8 cellular contexts compared by ENCODE assay signal in the genomic region with DNA sequence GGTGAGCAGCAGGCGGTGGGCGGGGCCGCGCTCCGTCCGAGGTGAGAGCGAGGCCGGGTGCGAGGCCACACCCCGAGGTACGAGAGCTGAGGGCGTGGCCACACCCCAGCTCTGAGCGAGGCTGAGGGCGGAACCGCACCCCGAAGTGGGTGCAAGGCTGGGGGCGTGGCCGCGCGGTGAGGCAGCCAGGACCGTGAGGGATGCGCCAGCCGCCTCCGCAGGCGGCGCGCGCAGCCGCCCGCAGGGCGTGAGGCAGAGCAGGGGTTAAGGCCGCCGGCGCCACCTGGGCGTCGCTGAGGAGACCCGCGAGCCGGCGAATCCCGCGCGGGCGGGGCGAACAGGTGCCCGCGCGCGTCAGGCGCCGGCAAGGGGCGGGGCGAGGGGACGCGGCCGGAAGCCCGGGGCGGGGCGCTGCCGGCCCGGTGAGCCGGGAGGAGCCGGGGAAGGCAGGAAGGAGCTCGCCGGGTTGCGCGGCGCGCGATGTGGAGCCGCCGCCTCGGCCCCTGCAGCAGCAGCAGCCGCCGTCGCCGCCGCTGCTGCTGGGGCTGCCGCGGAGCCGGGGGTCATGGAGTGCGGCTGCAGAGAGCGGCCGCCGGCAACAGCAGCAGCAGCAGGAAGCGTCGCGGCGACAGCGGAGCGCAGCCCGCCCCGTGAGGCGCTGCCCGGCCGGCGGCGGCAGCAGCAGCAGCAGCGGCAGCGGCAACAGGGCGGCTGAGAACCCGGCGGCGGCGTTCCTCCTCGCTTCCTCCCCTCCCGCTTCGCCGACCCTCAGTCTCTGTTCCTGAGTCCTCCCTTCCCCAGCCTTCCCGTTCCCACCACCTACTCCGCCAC. TPM values are rescaled to one million over a fixed set of nuclear protein-coding genes. Genes with fewer than 3 reads are reported as not detected.
A peak's percentile ranks its signal among the peaks of the same experiment; 100 is the strongest.
DNase-seq lines count a peak whose midpoint lies in the region; ATAC-seq and TF ChIP-seq lines count a peak whose summit lies in the region.

A gene with protein sequence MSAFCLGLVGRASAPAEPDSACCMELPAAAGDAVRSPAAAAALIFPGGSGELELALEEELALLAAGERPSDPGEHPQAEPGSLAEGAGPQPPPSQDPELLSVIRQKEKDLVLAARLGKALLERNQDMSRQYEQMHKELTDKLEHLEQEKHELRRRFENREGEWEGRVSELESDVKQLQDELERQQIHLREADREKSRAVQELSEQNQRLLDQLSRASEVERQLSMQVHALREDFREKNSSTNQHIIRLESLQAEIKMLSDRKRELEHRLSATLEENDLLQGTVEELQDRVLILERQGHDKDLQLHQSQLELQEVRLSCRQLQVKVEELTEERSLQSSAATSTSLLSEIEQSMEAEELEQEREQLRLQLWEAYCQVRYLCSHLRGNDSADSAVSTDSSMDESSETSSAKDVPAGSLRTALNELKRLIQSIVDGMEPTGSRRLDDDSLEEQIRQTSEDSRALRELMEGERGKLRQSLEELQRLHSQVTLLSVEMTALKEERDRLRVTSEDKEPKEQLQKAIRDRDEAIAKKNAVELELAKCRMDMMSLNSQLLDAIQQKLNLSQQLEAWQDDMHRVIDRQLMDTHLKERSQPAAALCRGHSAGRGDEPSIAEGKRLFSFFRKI (plus strand): TSS at position 449 of the 831 bp plus-strand sequence. CDS start 633 bp downstream, outside the sequence.

- H3K27ac Mint-ChIP-seq in T-cell = peak within 1 kb of the TSS; percentile 95 to 96

- H3K4me1 ChIP-seq in adrenal gland (replicated peaks in 1 of 2) (peaks cover 3 to 14% of the 10 kb centered on the region in 2 donors), right cardiac atrium (ENCODE audit: control insufficient read depth, insufficient read depth, low read length) (no peaks in the 10 kb centered on the region)

- H3K36me3 ChIP-seq in adrenal gland (replicated peaks in 1 of 2) = no peaks in the 10 kb centered on the region

- intact Hi-C loops in adrenal gland (cut with DNase I) (loop anchor here in 1 of 2 donors (5.0 kb wide), 1 partner anchor 98 kb away; no protein-coding TSS in a partner anchor), right cardiac atrium (cut with DNase I) (no loop called here)

- H3K27me3 Mint-ChIP-seq in T-cell = no peaks in the 10 kb centered on the region

- H3K27ac ChIP-seq in adrenal gland (peak within 1 kb of the TSS in 3 of 5 donors; percentile 35 to 81 (median 69)), right cardiac atrium (ENCODE audit: low read length) (no peak within 1 kb of the TSS)

- H3K27me3 ChIP-seq in adrenal gland (no peaks in the 10 kb centered on the region), right cardiac atrium (ENCODE audit: control insufficient read depth, insufficient read depth) (peaks cover 3% of the 10 kb centered on the region)

- H3K4me3 Mint-ChIP-seq in T-cell = peak within 1 kb of the TSS; percentile 82 to 88 (median 84)

- WGBS in adrenal gland, 4 donors = 0 to 2% (median 0%) methylated on average over 9 to 108 of the region's 111 CpGs
- under 1% methylated on average over 110 of the region's 111 CpGs for WGBS in right cardiac atrium

- POLR2A ChIA-PET in T-cell (lab: Charles Lee) = interaction anchor here (0.6 to 4.4 kb wide), 14 partner anchors 9 to 1850 kb away, joined by 3 to 63 read pairs (median 6); partner anchors contain the start of gene RPLP0 (in 1 of the 2)

- H3K9me3 ChIP-seq in adrenal gland (replicated peaks in 1 of 3) (no peaks in the 10 kb centered on the region), right cardiac atrium (ENCODE audit: control insufficient read depth, low read length) (no peaks in the 10 kb centered on the region)

- H3K4me1 Mint-ChIP-seq in T-cell = peaks cover 34 to 42% (median 41%) of the 10 kb centered on the region in 3 donors

- H3K4me3 ChIP-seq in adrenal gland (peak within 1 kb of the TSS in 2 of 4 donors; percentile 10 to 80), right cardiac atrium (ENCODE audit: low read length) (peak within 1 kb of the TSS; percentile 88)

- TF ChIP-seq CTCF in adrenal gland (IDR thresholded peaks at IDR 0.05) = no peak

- CTCF ChIA-PET in T-cell (lab: Charles Lee) = interaction anchor here in 1 of 2 donors (1.0 to 3.1 kb wide), 4 partner anchors 18 to 98 kb away, joined by 5 to 22 read pairs (median 7); no protein-coding TSS in a partner anchor

- H3K9me3 Mint-ChIP-seq in T-cell = no peaks in the 10 kb centered on the region

- peak; percentile 21 to 45 for TF ChIP-seq POLR2A in adrenal gland (IDR thresholded peaks at IDR 0.05)

- ATAC-seq in GM18499 (IDR thresholded peaks at IDR 0.05; ENCODE audit: insufficient read depth, unreplicated experiment) = peak; percentile 77
- ATAC-seq in HG02852 (IDR thresholded peaks at IDR 0.05; ENCODE audit: unreplicated experiment) = peak; percentile 78
- peak; percentile 83 to 88 (median 85) for ATAC-seq in T-cell (replicated peaks in 1 of 4)
- ATAC-seq in right cardiac atrium = peak; percentile 75 to 86

- DNase-seq in NCI-H1436 (lab: John Stamatoyannopoulos, UW) (peak; percentile 97), T-cell (peak; percentile 92 to 99 (median 96)), adrenal gland (peak; percentile 48 to 91 (median 75)), right cardiac atrium (peak; percentile 39 to 85 (median 76)), renal cortical epithelial cell (ENCODE audit: low read depth) (peak; percentile 59), foreskin melanocyte (no peak)

- peaks cover 20% of the 10 kb centered on the region for H3K36me3 Mint-ChIP-seq in T-cell

RNA-seq across cellular contexts. Expression of the gene that starts here (rescaled TPM):
- 100 to 1,000 TPM; 134 to 176 (median 158) TPM for total RNA-seq in T-cell
- total RNA-seq in adrenal gland = 1 to 10 TPM in 6 of 8 donors, under 1 TPM in 2; 0.35 to 3.7 (median 1.5) TPM
- polyA plus RNA-seq in adrenal gland = 10 to 100 TPM in 1 of 3 donors, 1 to 10 TPM in 2; 3.1 to 24.0 (median 5.2) TPM
- 1 to 10 TPM in 2 of 4 donors, under 1 TPM in 2; 0.76 to 2.1 (median 1.1) TPM for total RNA-seq in right cardiac atrium
- polyA plus RNA-seq in right cardiac atrium = 0.11 TPM
- 9.2 and 15.5 TPM in 2 replicates for total RNA-seq in renal cortical epithelial cell
